22 cellular contexts compared by ENCODE assay signal in genomic region chr13:93755341-93755740, GRCh38.
"Had no signal": no experiment of that assay in that cellular context is flagged by ENCODE, and none has a peak within 500 bp of the region (broad histone marks: within the 10 kb centered on the region; RNA-seq: fewer than 3 reads in every experiment).

No MANE protein-coding gene starts in this region.

- H3K4me3 Mint-ChIP-seq: mesothelial cell of epicardium had no signal

- H3K9me3 Mint-ChIP-seq: mesothelial cell of epicardium had no signal

- H3K9me3 ChIP-seq: esophagus squamous epithelium, gastrocnemius medialis, heart right ventricle, left lung, lower lobe of right lung, mucosa of descending colon had no signal

- H3K27me3 ChIP-seq: dorsolateral prefrontal cortex, esophagus squamous epithelium, gastrocnemius medialis, heart right ventricle, left lung had no signal

- H3K27ac ChIP-seq: coronary artery, dorsolateral prefrontal cortex, epithelial cell of prostate, esophagus squamous epithelium, gastrocnemius medialis, heart right ventricle, left lung, lower lobe of right lung had no signal

- H3K4me3 ChIP-seq: coronary artery, dorsolateral prefrontal cortex, esophagus squamous epithelium, gastrocnemius medialis, heart right ventricle, left lung, lower lobe of right lung, mucosa of descending colon had no signal

- H3K4me1 ChIP-seq: esophagus squamous epithelium, gastrocnemius medialis, heart right ventricle, left lung, lower lobe of right lung had no signal

- H3K27ac Mint-ChIP-seq: mesothelial cell of epicardium had no signal

- DNase-seq: dermis blood vessel endothelial cell; dorsolateral prefrontal cortex; effector CD4-positive, alpha-beta T cell; effector memory CD4-positive, alpha-beta T cell; erythroblast; esophagus squamous epithelium; foreskin fibroblast; foreskin melanocyte; gastrocnemius medialis; head of caudate nucleus; heart right ventricle; hippocampal formation; left cardiac atrium; left lung; left ventricle myocardium superior; lower lobe of right lung; mesenchymal stem cell; mucosa of descending colon had no signal

- H3K36me3 ChIP-seq: esophagus squamous epithelium, gastrocnemius medialis, heart right ventricle, left lung, lower lobe of right lung had no signal

- ATAC-seq: esophagus mucosa, gastrocnemius medialis, heart right ventricle, left cardiac atrium, left lung, left ventricle myocardium superior, lower lobe of right lung, mucosa of descending colon had no signal
